In the genomic region with DNA sequence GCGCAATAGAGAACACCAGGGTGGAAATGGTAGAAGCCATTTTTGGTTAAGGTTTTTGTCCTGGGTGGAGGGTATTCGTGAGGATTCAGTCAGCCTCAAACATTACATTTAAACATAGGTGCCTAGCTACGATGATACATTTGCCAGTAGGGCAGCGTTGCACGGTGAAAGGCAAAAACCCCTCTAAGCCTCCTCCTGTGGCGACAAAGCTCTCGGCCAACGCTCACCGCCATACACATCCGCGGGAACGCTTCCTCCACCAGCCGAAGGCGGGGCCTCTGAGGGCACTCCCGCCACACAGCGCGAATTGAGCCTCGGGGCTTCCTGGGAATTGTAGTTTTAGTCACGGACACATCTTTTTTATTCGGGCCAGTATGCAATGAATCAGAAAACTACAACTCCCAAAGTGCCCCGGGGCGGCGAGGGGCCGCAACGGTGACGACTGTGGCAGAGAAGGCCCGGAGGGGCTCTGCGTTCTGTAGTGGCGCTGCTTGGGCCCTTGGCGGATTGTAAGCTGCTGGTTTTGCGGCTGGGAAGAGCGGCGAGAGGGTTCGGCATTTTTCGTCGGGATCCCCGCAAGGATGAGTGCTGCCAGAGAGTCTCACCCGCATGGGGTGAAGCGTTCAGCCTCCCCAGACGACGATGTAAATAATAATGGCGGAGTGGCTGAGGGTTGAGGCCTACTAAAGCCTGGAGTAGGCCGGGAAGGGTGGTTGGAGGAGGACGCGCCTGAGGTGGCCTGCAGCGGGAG, we compare ENCODE assay signal across 8 cellular contexts. TPM values are rescaled to one million over a fixed set of nuclear protein-coding genes. Genes with fewer than 3 reads are reported as not detected.
DNase-seq lines count a peak whose midpoint lies in the region; ATAC-seq and TF ChIP-seq lines count a peak whose summit lies in the region.

A gene (plus strand): TSS at position 450 of the 751 bp plus-strand sequence. CDS start 132 bp downstream, at position 582.

- no peaks in the 10 kb centered on the region for H3K27me3 Mint-ChIP-seq in activated naive CD8-positive, alpha-beta T cell

- no peaks in the 10 kb centered on the region for H3K27me3 ChIP-seq in testis

- peaks cover 16% of the 10 kb centered on the region for H3K36me3 Mint-ChIP-seq in activated naive CD8-positive, alpha-beta T cell

- peak within 1 kb of the TSS; percentile 87 to 97 for H3K4me3 ChIP-seq in testis

- DNase-seq in GM10248 (ENCODE audit: extremely low spot score), result peak; percentile 91
- peak; percentile 97 for DNase-seq in NCI-H1105 (lab: John Stamatoyannopoulos, UW)
- peak; percentile 96 for DNase-seq in SKM-1 treated with dmso at 0.1 percent for 144 hours (lab: John Stamatoyannopoulos, UW; ENCODE audit: unreplicated experiment)
- DNase-seq in glomerular visceral epithelial cell (ENCODE audit: extremely low spot score), result peak; percentile 94
- peak; percentile 89 for DNase-seq in omental fat pad (ENCODE audit: low spot score)
- DNase-seq in testis, result peak; percentile 98

- ATAC-seq in HG02623 (IDR thresholded peaks at IDR 0.05; ENCODE audit: unreplicated experiment), result peak; percentile 97
- ATAC-seq in omental fat pad (ENCODE audit: low FRiP score), result peak; percentile 99

- no peaks in the 10 kb centered on the region for H3K9me3 Mint-ChIP-seq in activated naive CD8-positive, alpha-beta T cell (ENCODE audit: low read depth)

- peak; percentile 69 for TF ChIP-seq POLR2A in testis (IDR thresholded peaks at IDR 0.05)

- H3K4me3 Mint-ChIP-seq in activated naive CD8-positive, alpha-beta T cell, result no peak within 1 kb of the TSS

- 0 to 1% methylated on average over 22 to 46 of the region's 46 CpGs for WGBS in testis, 2 donors

- H3K9me3 ChIP-seq in testis, result no peaks in the 10 kb centered on the region

- intact Hi-C loops in testis (cut with DNase I; ENCODE audit: low total_unique reads), result no loop called here

- peaks cover 11% of the 10 kb centered on the region for H3K4me1 ChIP-seq in testis

- H3K36me3 ChIP-seq in testis (ENCODE audit: low read depth, missing control alignments), result no peaks in the 10 kb centered on the region

- CTCF ChIA-PET in GM10248 (lab: Yijun Ruan, JAX), result interaction anchor here (0.6 to 1.5 kb wide), 3 partner anchors 15 to 1831 kb away, joined by 3 to 4 read pairs (median 3); no protein-coding TSS in a partner anchor

- H3K27ac Mint-ChIP-seq in activated naive CD8-positive, alpha-beta T cell, result peak within 1 kb of the TSS; percentile 89

- POLR2A ChIA-PET in GM10248 (lab: Yijun Ruan, JAX), result interaction anchor here (1.5 kb wide), 1 partner anchor 11 kb away, joined by 5 read pairs; no protein-coding TSS in a partner anchor

- peak within 1 kb of the TSS; percentile 95 to 98 for H3K27ac ChIP-seq in testis

- peaks cover 26% of the 10 kb centered on the region for H3K4me1 Mint-ChIP-seq in activated naive CD8-positive, alpha-beta T cell (ENCODE audit: low read depth)

- TF ChIP-seq CTCF in GM10248 (IDR thresholded peaks at IDR 0.05; ENCODE audit: control extremely low read depth, extremely low read depth, low read depth, missing control alignments), result no peak
- no peak for TF ChIP-seq CTCF in omental fat pad (IDR thresholded peaks at IDR 0.05)
- peak in 1 of 3 experiments; percentile 22 for TF ChIP-seq CTCF in testis (IDR thresholded peaks at IDR 0.05)

RNA-seq across cellular contexts. Expression of the gene that starts here (rescaled TPM):
- total RNA-seq in omental fat pad (100 to 1,000 TPM; 136 to 163 (median 147) TPM), testis (100 to 1,000 TPM; 139 to 178 TPM)
- polyA plus RNA-seq in testis (ENCODE audit: insufficient read depth, low read depth, low replicate concordance), result 153 TPM

Comparison
In these comparisons a context has a peak if more than half of its experiments do, and no peak if none do; other contexts are left out.
1. Peak in every context shown above with its lines: DNase-seq, ATAC-seq, H3K4me3 ChIP-seq and H3K27ac ChIP-seq.